Comparison of ENCODE assay signal across 13 cellular contexts in genomic region chr19:51354742-51355148, GRCh38. TPM values are rescaled to one million over a fixed set of nuclear protein-coding genes. Genes with fewer than 3 reads are reported as not detected.
DNase-seq lines count a peak whose midpoint lies in the region; ATAC-seq and TF ChIP-seq lines count a peak whose summit lies in the region.
"Had no signal": no experiment of that assay in that cellular context is flagged by ENCODE, and none has a peak within 500 bp of the region (broad histone marks: within the 10 kb centered on the region; RNA-seq: fewer than 3 reads in every experiment).

No MANE protein-coding gene starts in this region.

- H3K27me3 ChIP-seq in endodermal cell (ENCODE audit: control insufficient read depth, insufficient read depth, low read length, poor library complexity, severe bottlenecking): no peaks in the 10 kb centered on the region
- H3K27me3 ChIP-seq in upper lobe of right lung: no peaks in the 10 kb centered on the region
- H3K27me3 ChIP-seq: spleen, tibial artery had no signal

- H3K4me1 Mint-ChIP-seq in T-helper 17 cell (peaks cover 11% of the 10 kb centered on the region), endodermal cell (peaks cover 20% of the 10 kb centered on the region)

- H3K4me1 ChIP-seq in endodermal cell (ENCODE audit: control insufficient read depth, insufficient read depth, low read length) (peaks cover 5% of the 10 kb centered on the region), upper lobe of right lung (no peaks in the 10 kb centered on the region)
- H3K4me1 ChIP-seq: spleen, tibial artery had no signal

- ATAC-seq in activated CD4-positive, CD25-positive, alpha-beta regulatory T cell treated with anti-CD3 and anti-CD28 coated beads, Interleukin-2, amount 50 U/mL, for 24 hours: peak; percentile 56 to 64
- ATAC-seq in T-helper 17 cell (peak; percentile 89), HG03280 (IDR thresholded peaks at IDR 0.05; ENCODE audit: unreplicated experiment) (no peak), esophagus mucosa (no peak), upper lobe of right lung (no peak)
- ATAC-seq: A549 had no signal

- H3K9me3 ChIP-seq in T-helper 17 cell (ENCODE audit: control insufficient read depth, low read length, poor library complexity, severe bottlenecking) (no peaks in the 10 kb centered on the region), endodermal cell (ENCODE audit: control insufficient read depth, low read length) (no peaks in the 10 kb centered on the region), upper lobe of right lung (no peaks in the 10 kb centered on the region)
- H3K9me3 ChIP-seq: A549, spleen, tibial artery had no signal

- no peaks in the 10 kb centered on the region for H3K27me3 Mint-ChIP-seq in T-helper 17 cell
- no peaks in the 10 kb centered on the region for H3K27me3 Mint-ChIP-seq in endodermal cell (ENCODE audit: insufficient read depth)

- no peaks in the 10 kb centered on the region for H3K9me3 Mint-ChIP-seq in endodermal cell

- H3K27ac Mint-ChIP-seq in T-helper 17 cell (peak overlapping the region; percentile 53), endodermal cell (peak overlapping the region; percentile 87)

- intact Hi-C loops in posterior cingulate gyrus (cut with DNase I) (no loop called here), upper lobe of right lung (cut with DNase I) (no loop called here)

- DNase-seq in activated CD4-positive, CD25-positive, alpha-beta regulatory T cell treated with anti-CD3 and anti-CD28 coated beads, Interleukin-2, amount 50 U/mL, for 72 hours: no peak
- no peak for DNase-seq in T-helper 17 cell
- peak; percentile 88 for DNase-seq in endodermal cell
- DNase-seq in posterior cingulate gyrus: peak in 7 of 10 donors; percentile 25 to 92 (median 64)
- DNase-seq in upper lobe of right lung: no peak
- DNase-seq: dermis blood vessel endothelial cell, NCI-H446, spleen, tibial artery had no signal

- H3K36me3 Mint-ChIP-seq in T-helper 17 cell (ENCODE audit: low read depth) (peaks cover 8% of the 10 kb centered on the region), endodermal cell (ENCODE audit: low read depth) (peaks cover 28% of the 10 kb centered on the region)

- peaks cover 8% of the 10 kb centered on the region for H3K36me3 ChIP-seq in endodermal cell (ENCODE audit: control insufficient read depth, insufficient read depth, low read length)
- peaks cover 27% of the 10 kb centered on the region for H3K36me3 ChIP-seq in upper lobe of right lung

- H3K4me3 ChIP-seq in endodermal cell (ENCODE audit: low read length) (peak overlapping the region; percentile 61), upper lobe of right lung (no peak overlapping the region)
- H3K4me3 ChIP-seq: A549, spleen, tibial artery had no signal

- 9 to 60% methylated on average over 1 to 8 of the region's 8 CpGs for WGBS in endodermal cell (ENCODE audit: insufficient coverage in 1 of 2, insufficient read length in 1 of 2), 2 experiments

- TF ChIP-seq CTCF in endodermal cell (conservative IDR thresholded peaks at IDR 0.05) (no peak), upper lobe of right lung (IDR thresholded peaks at IDR 0.05) (no peak)

- H3K9ac ChIP-seq in endodermal cell (ENCODE audit: extremely low read depth, low read length, poor library complexity, severe bottlenecking): peak overlapping the region; percentile 48

- peak overlapping the region; percentile 99 for H3K27ac ChIP-seq in endodermal cell (ENCODE audit: low read depth, low read length)
- no peak overlapping the region for H3K27ac ChIP-seq in upper lobe of right lung
- H3K27ac ChIP-seq: spleen, tibial artery had no signal

- H3K4me3 Mint-ChIP-seq in T-helper 17 cell: peak overlapping the region; percentile 63
- H3K4me3 Mint-ChIP-seq in endodermal cell: peak overlapping the region; percentile 33

RNA-seq across cellular contexts. Expression of gene ETFB, which starts 11.4 kb away (rescaled TPM):
- total RNA-seq in T-helper 17 cell (10 to 100 TPM; 35.6 to 36.1 TPM), endodermal cell (10 to 100 TPM; 54.3 to 77.3 TPM), esophagus mucosa (142 TPM), upper lobe of right lung (54.5 TPM)
- polyA plus RNA-seq in endodermal cell (2013, experiment 1 of 2): 65.3 TPM
- 60.7 TPM for polyA plus RNA-seq in endodermal cell (2013, experiment 2 of 2)

RNA-seq across cellular contexts. Expression of gene VSIG10L, which starts 12.8 kb away (rescaled TPM):
- total RNA-seq in T-helper 17 cell: under 1 TPM in 1 of 2 donors, not detected in 1; 0.22 TPM
- total RNA-seq in endodermal cell: 10 to 100 TPM in 1 of 2 donors, 1 to 10 TPM in 1; 6.4 to 11.5 TPM
- polyA plus RNA-seq in endodermal cell (2013, experiment 1 of 2): 7.5 TPM
- polyA plus RNA-seq in endodermal cell (2013, experiment 2 of 2): 7.0 TPM
- 103 TPM for total RNA-seq in esophagus mucosa
- total RNA-seq in upper lobe of right lung: 2.1 TPM

RNA-seq across cellular contexts. Expression of gene CLDND2, which starts 14.1 kb away (rescaled TPM):
- total RNA-seq in T-helper 17 cell: under 1 TPM; 0.34 to 0.57 TPM
- 1 to 10 TPM; 1.3 to 2.5 TPM for total RNA-seq in endodermal cell
- polyA plus RNA-seq in endodermal cell (2013, experiment 1 of 2): 3.7 TPM
- 2.4 TPM for polyA plus RNA-seq in endodermal cell (2013, experiment 2 of 2)
- total RNA-seq in esophagus mucosa: 1.1 TPM
- total RNA-seq in upper lobe of right lung: 0.64 TPM
- total RNA-seq: dermis blood vessel endothelial cell had no signal

RNA-seq across cellular contexts. Expression of gene NKG7, which starts 17.7 kb away (rescaled TPM):
- 10 to 100 TPM; 10.7 to 13.0 TPM for total RNA-seq in T-helper 17 cell
- not detected for total RNA-seq in endodermal cell
- polyA plus RNA-seq in endodermal cell (2013, experiment 1 of 2): not detected
- not detected for polyA plus RNA-seq in endodermal cell (2013, experiment 2 of 2)
- total RNA-seq in esophagus mucosa: not detected
- 25.1 TPM for total RNA-seq in upper lobe of right lung
- total RNA-seq: dermis blood vessel endothelial cell had no signal
- polyA plus RNA-seq: A549 had no signal

RNA-seq across cellular contexts. Expression of gene LIM2, which starts 33.0 kb away (rescaled TPM):
- total RNA-seq in T-helper 17 cell (not detected), endodermal cell (not detected), esophagus mucosa (not detected), upper lobe of right lung (not detected)
- not detected for polyA plus RNA-seq in endodermal cell (2013, experiment 1 of 2)
- not detected for polyA plus RNA-seq in endodermal cell (2013, experiment 2 of 2)
- total RNA-seq: dermis blood vessel endothelial cell, spleen had no signal
- polyA plus RNA-seq: A549, spleen had no signal

Comparison
In these comparisons a context has a peak if more than half of its experiments do, and no peak if none do; other contexts are left out.
1. ATAC-seq: peak in activated CD4-positive, CD25-positive, alpha-beta regulatory T cell treated with anti-CD3 and anti-CD28 coated beads, Interleukin-2, amount 50 U/mL, for 24 hours (2 of 2) and T-helper 17 cell (single experiment); none in HG03280 (single experiment), esophagus mucosa (single experiment) and upper lobe of right lung (single experiment).
2. DNase-seq: peak in endodermal cell (single experiment) and posterior cingulate gyrus (7 of 10); none in activated CD4-positive, CD25-positive, alpha-beta regulatory T cell treated with anti-CD3 and anti-CD28 coated beads, Interleukin-2, amount 50 U/mL, for 72 hours (single experiment), T-helper 17 cell (0 of 3) and upper lobe of right lung (single experiment).